ENCODE assay signal across 18 cellular contexts in genomic region chr2:57876313-57876712, GRCh38.
A peak's percentile ranks its signal among the peaks of the same experiment; 100 is the strongest.
DNase-seq lines count a peak whose midpoint lies in the region; ATAC-seq and TF ChIP-seq lines count a peak whose summit lies in the region.
"Had no signal": no experiment of that assay in that cellular context is flagged by ENCODE, and none has a peak within 500 bp of the region (broad histone marks: within the 10 kb centered on the region; RNA-seq: fewer than 3 reads in every experiment).

No MANE protein-coding gene starts in this region.

- no peak for DNase-seq in PC-3
- DNase-seq in caudate nucleus (lab: John Stamatoyannopoulos, UW) = no peak
- no peak for DNase-seq in GM23338 (ENCODE audit: low spot score)
- DNase-seq in aorta = no peak
- no peak for DNase-seq in activated T-cell treated with anti-CD3 and anti-CD28 coated beads, Interleukin-2, amount 50 U/mL, for 48 hours
- DNase-seq: activated gamma-delta T cell; amniotic stem cell; COR-L47; effector memory CD8-positive, alpha-beta T cell; GOT3; KBM-7; NCI-H1048; NK-92 treated with Interleukin-12 subunit alpha and Interleukin-12 subunit beta, amount 100 ng/mL, for 24 hours; Right ventricle myocardium superior; stomach had no signal

- H3K4me3 ChIP-seq in PC-3 (ENCODE audit: low read length) = no peak overlapping the region
- H3K4me3 ChIP-seq in GM23338 = no peak overlapping the region
- no peak overlapping the region for H3K4me3 ChIP-seq in aorta (ENCODE audit: low read length in 2 of 2)
- H3K4me3 ChIP-seq: stomach had no signal

- no peaks in the 10 kb centered on the region for H3K27me3 Mint-ChIP-seq in GM23338 (ENCODE audit: insufficient read depth, low read depth, poor library complexity)
- H3K27me3 Mint-ChIP-seq: effector memory CD8-positive, alpha-beta T cell had no signal

- 0 out of 2 replicates have a peak overlapping the region, but pooled peaks have one; percentile 6 for H2AFZ ChIP-seq in PC-3 (ENCODE audit: low read length)
- H2AFZ ChIP-seq in GM23338 = no peak overlapping the region

- H3K4me1 ChIP-seq in PC-3 (ENCODE audit: insufficient read depth, low read length) (peaks cover 66% of the 10 kb centered on the region), GM23338 (ENCODE audit: insufficient read depth) (no peaks in the 10 kb centered on the region), aorta (ENCODE audit: control insufficient read depth in 1 of 2, insufficient read depth in 2 of 2, low read length in 2 of 2) (no peaks in the 10 kb centered on the region)
- H3K4me1 ChIP-seq: stomach had no signal

- CTCF ChIA-PET in PC-3 (lab: Charles Lee) = no interaction called here

- no peaks in the 10 kb centered on the region for H4K20me1 ChIP-seq in PC-3 (ENCODE audit: low read length)
- H4K20me1 ChIP-seq in GM23338 (replicated peaks; ENCODE audit: insufficient read depth) = no peaks in the 10 kb centered on the region

- H3K27ac ChIP-seq in PC-3 (ENCODE audit: low read length) = no peak overlapping the region
- no peak overlapping the region for H3K27ac ChIP-seq in caudate nucleus (ENCODE audit: low read depth, low read length)
- H3K27ac ChIP-seq in GM23338 (ENCODE audit: low read depth) = no peak overlapping the region
- no peak overlapping the region for H3K27ac ChIP-seq in aorta (ENCODE audit: low read depth in 1 of 2, low read length in 2 of 2)
- H3K27ac ChIP-seq: stomach had no signal

- no peaks in the 10 kb centered on the region for H3K36me3 Mint-ChIP-seq in GM23338 (ENCODE audit: low read depth)

- H3K9me3 ChIP-seq in PC-3 (ENCODE audit: low read length) = no peaks in the 10 kb centered on the region
- no peaks in the 10 kb centered on the region for H3K9me3 ChIP-seq in aorta (ENCODE audit: control insufficient read depth, low read length)
- H3K9me3 ChIP-seq: stomach had no signal

- H3K4me3 Mint-ChIP-seq in GM23338 = no peak overlapping the region
- H3K4me3 Mint-ChIP-seq: effector memory CD8-positive, alpha-beta T cell had no signal

- H3K4me2 ChIP-seq in PC-3 (ENCODE audit: low read length) (no peak overlapping the region), GM23338 (no peak overlapping the region)

- no peaks in the 10 kb centered on the region for H3K79me2 ChIP-seq in PC-3 (ENCODE audit: low read length)
- H3K79me2 ChIP-seq in GM23338 (replicated peaks; ENCODE audit: insufficient read depth) = no peaks in the 10 kb centered on the region

- peaks cover 5% of the 10 kb centered on the region; the same call in 2 of the 3 replicates for H3K4me1 Mint-ChIP-seq in GM23338

- peaks cover 4% of the 10 kb centered on the region for H3F3A ChIP-seq in PC-3 (ENCODE audit: low read length, unreplicated experiment)
- no peaks in the 10 kb centered on the region for H3F3A ChIP-seq in GM23338 (replicated peaks; ENCODE audit: low read depth)

- peak; percentile 58 for ATAC-seq in GM18519 (IDR thresholded peaks at IDR 0.05; ENCODE audit: low FRiP score, unreplicated experiment)
- ATAC-seq in GM21529 (IDR thresholded peaks at IDR 0.05; ENCODE audit: unreplicated experiment) = peak; percentile 82
- peak; percentile 72 for ATAC-seq in HG03039 (IDR thresholded peaks at IDR 0.05; ENCODE audit: unreplicated experiment)
- no peak for ATAC-seq in PC-3
- ATAC-seq in GM23338 = no peak
- no peak for ATAC-seq in aorta (ENCODE audit: low FRiP score)
- ATAC-seq: effector memory CD8-positive, alpha-beta T cell had no signal

- POLR2A ChIA-PET in PC-3 (lab: Charles Lee; ENCODE audit: unreplicated experiment) = no interaction called here

- H3K9me2 ChIP-seq in PC-3 (replicated peaks; ENCODE audit: low read length) = no peaks in the 10 kb centered on the region
- H3K9me2 ChIP-seq in GM23338 (ENCODE audit: insufficient read depth) = 0 out of 2 replicates have a peak, but pooled peaks cover 3% of the 10 kb centered on the region

- H3K27ac Mint-ChIP-seq in GM23338 = no peak overlapping the region
- H3K27ac Mint-ChIP-seq: effector memory CD8-positive, alpha-beta T cell had no signal

- H3K27me3 ChIP-seq in PC-3 (ENCODE audit: low read length) (no peaks in the 10 kb centered on the region), GM23338 (ENCODE audit: insufficient read depth) (no peaks in the 10 kb centered on the region), aorta (ENCODE audit: control insufficient read depth in 1 of 2, insufficient read depth in 2 of 2, low read length in 1 of 2) (no peaks in the 10 kb centered on the region)
- H3K27me3 ChIP-seq: stomach had no signal

- no peak overlapping the region for H3K9ac ChIP-seq in PC-3 (ENCODE audit: low read length)

- no TSS peak for BruUV-seq in PC-3 (replicated peaks; lab: Mats Ljungman, UMichigan)

- intact Hi-C loops in PC-3 (cut with micrococcal nuclease) (no loop called here), aorta (cut with DNase I) (no loop called here)

- H3K36me3 ChIP-seq in PC-3 (ENCODE audit: low read depth, low read length) (0 out of 2 replicates have a peak, but pooled peaks cover 4% of the 10 kb centered on the region), GM23338 (ENCODE audit: insufficient read depth) (no peaks in the 10 kb centered on the region), aorta (ENCODE audit: control insufficient read depth in 1 of 2, insufficient read depth in 2 of 2, low read length in 1 of 2) (no peaks in the 10 kb centered on the region)
- H3K36me3 ChIP-seq: stomach had no signal

- no peak for TF ChIP-seq CTCF in PC-3 (conservative IDR thresholded peaks at IDR 0.05; ENCODE audit: low read depth, low read length)
- TF ChIP-seq CTCF in GM23338 (conservative IDR thresholded peaks at IDR 0.05; ENCODE audit: low read depth in 2 of 2) = no peak

- H3K9me3 Mint-ChIP-seq in GM23338 = no peaks in the 10 kb centered on the region

TF ChIP-seq in GM23338, 12 proteins besides CTCF, POLR2A, EP300 and RAD21:
- TF ChIP-seq REST (IDR thresholded peaks at IDR 0.05; ENCODE audit: unreplicated experiment) (no peak), JUNB (IDR thresholded peaks at IDR 0.05; ENCODE audit: unreplicated experiment) (no peak), ETS1 (IDR thresholded peaks at IDR 0.05) (no peak), EZH2phosphoT487 (IDR thresholded peaks at IDR 0.05; ENCODE audit: unreplicated experiment) (no peak), POLR2AphosphoS5 (IDR thresholded peaks at IDR 0.05; ENCODE audit: low read depth) (no peak), STAT1 (IDR thresholded peaks at IDR 0.05; ENCODE audit: unreplicated experiment) (no peak), NANOG (IDR thresholded peaks at IDR 0.05; ENCODE audit: borderline replicate concordance) (no peak), EZH2 (IDR thresholded peaks at IDR 0.05; ENCODE audit: low read depth, unreplicated experiment) (no peak), ZNF331 (CRISPR knock-in tag; IDR thresholded peaks at IDR 0.05; ENCODE audit: low read depth) (no peak)

Comparison
In these comparisons a context has a peak if more than half of its experiments do, and no peak if none do; other contexts are left out.
1. ATAC-seq: peak in GM18519 (single experiment), GM21529 (single experiment) and HG03039 (single experiment); none in PC-3 (single experiment), GM23338 (single experiment) and aorta (single experiment).